Comparison of ENCODE assay signal across 10 cellular contexts in genomic region chr12:24997970-24998582, GRCh38. TPM values are rescaled to one million over a fixed set of nuclear protein-coding genes. Genes with fewer than 3 reads are reported as not detected.
DNase-seq lines count a peak whose midpoint lies in the region; ATAC-seq and TF ChIP-seq lines count a peak whose summit lies in the region.
"Had no signal": no experiment of that assay in that cellular context is flagged by ENCODE, and none has a peak within 500 bp of the region (broad histone marks: within the 10 kb centered on the region; RNA-seq: fewer than 3 reads in every experiment).

No MANE protein-coding gene starts in this region.

- H3K27ac Mint-ChIP-seq in glutamatergic neuron (ENCODE audit: unreplicated experiment): no peak overlapping the region

- H3K27me3 Mint-ChIP-seq in glutamatergic neuron (ENCODE audit: unreplicated experiment): no peaks in the 10 kb centered on the region

- H3K9me3 Mint-ChIP-seq in glutamatergic neuron (ENCODE audit: unreplicated experiment): peaks cover 1% of the 10 kb centered on the region

- H3K4me3 Mint-ChIP-seq in glutamatergic neuron (ENCODE audit: unreplicated experiment): no peak overlapping the region

- peak; percentile 78 for ATAC-seq in HG02759 (IDR thresholded peaks at IDR 0.05; ENCODE audit: unreplicated experiment)
- ATAC-seq: A549 had no signal

- DNase-seq in NOMO-1 treated with DMSO at 0.1 percent for 48 hours (lab: John Stamatoyannopoulos, UW; ENCODE audit: unreplicated experiment): peak; percentile 47
- DNase-seq in NOMO-1 treated with dmso at 0.1 percent for 144 hours (lab: John Stamatoyannopoulos, UW; ENCODE audit: unreplicated experiment): no peak
- DNase-seq in NCI-H69 (lab: John Stamatoyannopoulos, UW): peak; percentile 22
- DNase-seq in iris pigment epithelial cell (ENCODE audit: low read depth): peak; percentile 93
- DNase-seq in glutamatergic neuron: no peak
- no peak for DNase-seq in cerebellar cortex (ENCODE audit: low spot score)
- no peak for DNase-seq in effector CD8-positive, alpha-beta T cell (lab: John Stamatoyannopoulos, UW)
- DNase-seq: right lobe of liver had no signal

- H3K4me1 Mint-ChIP-seq in glutamatergic neuron (ENCODE audit: low read depth, unreplicated experiment): peaks cover 8% of the 10 kb centered on the region

- H3K36me3 Mint-ChIP-seq in glutamatergic neuron (ENCODE audit: unreplicated experiment): no peaks in the 10 kb centered on the region

- no peak for TF ChIP-seq CTCF in glutamatergic neuron (IDR thresholded peaks at IDR 0.05; ENCODE audit: partially characterized antibody, unreplicated experiment)

RNA-seq across cellular contexts. Expression of gene BCAT1, which starts 49.2 kb away (rescaled TPM):
- 401 TPM for total RNA-seq in glutamatergic neuron (ENCODE audit: unreplicated experiment)

Comparison
In these comparisons a context has a peak if more than half of its experiments do, and no peak if none do; other contexts are left out.
1. DNase-seq: peak in NOMO-1 treated with DMSO at 0.1 percent for 48 hours (single experiment), NCI-H69 (single experiment) and iris pigment epithelial cell (single experiment); none in NOMO-1 treated with dmso at 0.1 percent for 144 hours (single experiment), glutamatergic neuron (single experiment), cerebellar cortex (single experiment) and effector CD8-positive, alpha-beta T cell (single experiment).